ENCODE assay signal across 1 cellular context in genomic region chr7:105389090-105389650, GRCh38.
TF ChIP-seq lines count a peak whose summit lies in the region.

No MANE protein-coding gene starts in this region.

TF ChIP-seq in K562, 482 proteins besides CTCF, POLR2A, EP300 and RAD21 (continued from another document and continues in another):
- TF ChIP-seq, protein P1, sequence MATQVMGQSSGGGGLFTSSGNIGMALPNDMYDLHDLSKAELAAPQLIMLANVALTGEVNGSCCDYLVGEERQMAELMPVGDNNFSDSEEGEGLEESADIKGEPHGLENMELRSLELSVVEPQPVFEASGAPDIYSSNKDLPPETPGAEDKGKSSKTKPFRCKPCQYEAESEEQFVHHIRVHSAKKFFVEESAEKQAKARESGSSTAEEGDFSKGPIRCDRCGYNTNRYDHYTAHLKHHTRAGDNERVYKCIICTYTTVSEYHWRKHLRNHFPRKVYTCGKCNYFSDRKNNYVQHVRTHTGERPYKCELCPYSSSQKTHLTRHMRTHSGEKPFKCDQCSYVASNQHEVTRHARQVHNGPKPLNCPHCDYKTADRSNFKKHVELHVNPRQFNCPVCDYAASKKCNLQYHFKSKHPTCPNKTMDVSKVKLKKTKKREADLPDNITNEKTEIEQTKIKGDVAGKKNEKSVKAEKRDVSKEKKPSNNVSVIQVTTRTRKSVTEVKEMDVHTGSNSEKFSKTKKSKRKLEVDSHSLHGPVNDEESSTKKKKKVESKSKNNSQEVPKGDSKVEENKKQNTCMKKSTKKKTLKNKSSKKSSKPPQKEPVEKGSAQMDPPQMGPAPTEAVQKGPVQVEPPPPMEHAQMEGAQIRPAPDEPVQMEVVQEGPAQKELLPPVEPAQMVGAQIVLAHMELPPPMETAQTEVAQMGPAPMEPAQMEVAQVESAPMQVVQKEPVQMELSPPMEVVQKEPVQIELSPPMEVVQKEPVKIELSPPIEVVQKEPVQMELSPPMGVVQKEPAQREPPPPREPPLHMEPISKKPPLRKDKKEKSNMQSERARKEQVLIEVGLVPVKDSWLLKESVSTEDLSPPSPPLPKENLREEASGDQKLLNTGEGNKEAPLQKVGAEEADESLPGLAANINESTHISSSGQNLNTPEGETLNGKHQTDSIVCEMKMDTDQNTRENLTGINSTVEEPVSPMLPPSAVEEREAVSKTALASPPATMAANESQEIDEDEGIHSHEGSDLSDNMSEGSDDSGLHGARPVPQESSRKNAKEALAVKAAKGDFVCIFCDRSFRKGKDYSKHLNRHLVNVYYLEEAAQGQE (CRISPR knock-in tag; IDR thresholded peaks at IDR 0.05; ENCODE audit: low read depth) = 0 out of 2 replicates have a peak, but pooled peaks have one; percentile 30
- TF ChIP-seq ZNF347 (CRISPR knock-in tag; IDR thresholded peaks at IDR 0.05; ENCODE audit: low read depth) = no peak
- peak; percentile 55; the same call in 1 of the 2 replicates for TF ChIP-seq TFAP4 (CRISPR knock-in tag; IDR thresholded peaks at IDR 0.05; ENCODE audit: borderline replicate concordance)
- TF ChIP-seq, protein P2, sequence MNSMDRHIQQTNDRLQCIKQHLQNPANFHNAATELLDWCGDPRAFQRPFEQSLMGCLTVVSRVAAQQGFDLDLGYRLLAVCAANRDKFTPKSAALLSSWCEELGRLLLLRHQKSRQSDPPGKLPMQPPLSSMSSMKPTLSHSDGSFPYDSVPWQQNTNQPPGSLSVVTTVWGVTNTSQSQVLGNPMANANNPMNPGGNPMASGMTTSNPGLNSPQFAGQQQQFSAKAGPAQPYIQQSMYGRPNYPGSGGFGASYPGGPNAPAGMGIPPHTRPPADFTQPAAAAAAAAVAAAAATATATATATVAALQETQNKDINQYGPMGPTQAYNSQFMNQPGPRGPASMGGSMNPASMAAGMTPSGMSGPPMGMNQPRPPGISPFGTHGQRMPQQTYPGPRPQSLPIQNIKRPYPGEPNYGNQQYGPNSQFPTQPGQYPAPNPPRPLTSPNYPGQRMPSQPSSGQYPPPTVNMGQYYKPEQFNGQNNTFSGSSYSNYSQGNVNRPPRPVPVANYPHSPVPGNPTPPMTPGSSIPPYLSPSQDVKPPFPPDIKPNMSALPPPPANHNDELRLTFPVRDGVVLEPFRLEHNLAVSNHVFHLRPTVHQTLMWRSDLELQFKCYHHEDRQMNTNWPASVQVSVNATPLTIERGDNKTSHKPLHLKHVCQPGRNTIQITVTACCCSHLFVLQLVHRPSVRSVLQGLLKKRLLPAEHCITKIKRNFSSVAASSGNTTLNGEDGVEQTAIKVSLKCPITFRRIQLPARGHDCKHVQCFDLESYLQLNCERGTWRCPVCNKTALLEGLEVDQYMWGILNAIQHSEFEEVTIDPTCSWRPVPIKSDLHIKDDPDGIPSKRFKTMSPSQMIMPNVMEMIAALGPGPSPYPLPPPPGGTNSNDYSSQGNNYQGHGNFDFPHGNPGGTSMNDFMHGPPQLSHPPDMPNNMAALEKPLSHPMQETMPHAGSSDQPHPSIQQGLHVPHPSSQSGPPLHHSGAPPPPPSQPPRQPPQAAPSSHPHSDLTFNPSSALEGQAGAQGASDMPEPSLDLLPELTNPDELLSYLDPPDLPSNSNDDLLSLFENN (IDR thresholded peaks at IDR 0.05; ENCODE audit: low read depth in 2 of 2, low read length in 2 of 2) = no peak; a peak in 1 of 4 replicates
- no peak for TF ChIP-seq SUPT5H (IDR thresholded peaks at IDR 0.05)
- peak in 1 of 2 experiments; percentile 80; a peak in 2 of 4 replicates for TF ChIP-seq HDAC1 (IDR thresholded peaks at IDR 0.05)
- no peak for TF ChIP-seq BACH1 (tag; IDR thresholded peaks at IDR 0.05)
- no peak for TF ChIP-seq YBX1 (IDR thresholded peaks at IDR 0.05)
- TF ChIP-seq, protein P3, sequence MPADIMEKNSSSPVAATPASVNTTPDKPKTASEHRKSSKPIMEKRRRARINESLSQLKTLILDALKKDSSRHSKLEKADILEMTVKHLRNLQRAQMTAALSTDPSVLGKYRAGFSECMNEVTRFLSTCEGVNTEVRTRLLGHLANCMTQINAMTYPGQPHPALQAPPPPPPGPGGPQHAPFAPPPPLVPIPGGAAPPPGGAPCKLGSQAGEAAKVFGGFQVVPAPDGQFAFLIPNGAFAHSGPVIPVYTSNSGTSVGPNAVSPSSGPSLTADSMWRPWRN (IDR thresholded peaks at IDR 0.05; ENCODE audit: low read depth) = no peak
- TF ChIP-seq CHD4 (IDR thresholded peaks at IDR 0.05; ENCODE audit: insufficient read depth, insufficient replicate concordance, low read depth, low read length, poor library complexity, severe bottlenecking) = peak; percentile 75
- 0 out of 2 replicates have a peak, but pooled peaks have one; percentile 37 for TF ChIP-seq SPI1 (IDR thresholded peaks at IDR 0.05; ENCODE audit: borderline replicate concordance, low read depth, low read length)
- TF ChIP-seq RBFOX2 (IDR thresholded peaks at IDR 0.05; ENCODE audit: low read depth, low read length) = peak; percentile 58
- no peak for TF ChIP-seq FOXO4 (CRISPR knock-in tag; IDR thresholded peaks at IDR 0.05)
- TF ChIP-seq ZEB2 (IDR thresholded peaks at IDR 0.05) = no peak
- TF ChIP-seq CBFA2T2 (conservative IDR thresholded peaks at IDR 0.05) = no peak
- no peak for TF ChIP-seq ZNF174 (CRISPR knock-in tag; IDR thresholded peaks at IDR 0.05)
- TF ChIP-seq HDAC8 (tag; IDR thresholded peaks at IDR 0.05) = no peak
- no peak for TF ChIP-seq ZNF239 (CRISPR knock-in tag; IDR thresholded peaks at IDR 0.05)
- TF ChIP-seq ZFP1 (CRISPR knock-in tag; IDR thresholded peaks at IDR 0.05) = no peak
- TF ChIP-seq L3MBTL2 (IDR thresholded peaks at IDR 0.05) = 0 out of 2 replicates have a peak, but pooled peaks have one; percentile 7
- no peak for TF ChIP-seq SRSF9 (IDR thresholded peaks at IDR 0.05; ENCODE audit: borderline replicate concordance, low read depth, low read length)
- TF ChIP-seq SFPQ (IDR thresholded peaks at IDR 0.05; ENCODE audit: low read depth, low read length) = no peak
- no peak for TF ChIP-seq ZNF282 (CRISPR knock-in tag; IDR thresholded peaks at IDR 0.05)
- no peak for TF ChIP-seq ZNF431 (CRISPR knock-in tag; IDR thresholded peaks at IDR 0.05)
- no peak for TF ChIP-seq KDM4B (IDR thresholded peaks at IDR 0.05; ENCODE audit: borderline replicate concordance in 2 of 2, low read depth in 1 of 2)
- TF ChIP-seq TGIF2 (CRISPR knock-in tag; IDR thresholded peaks at IDR 0.05) = no peak
- TF ChIP-seq ZNF79 (CRISPR knock-in tag; IDR thresholded peaks at IDR 0.05; ENCODE audit: low read depth) = no peak
- TF ChIP-seq, protein P4, sequence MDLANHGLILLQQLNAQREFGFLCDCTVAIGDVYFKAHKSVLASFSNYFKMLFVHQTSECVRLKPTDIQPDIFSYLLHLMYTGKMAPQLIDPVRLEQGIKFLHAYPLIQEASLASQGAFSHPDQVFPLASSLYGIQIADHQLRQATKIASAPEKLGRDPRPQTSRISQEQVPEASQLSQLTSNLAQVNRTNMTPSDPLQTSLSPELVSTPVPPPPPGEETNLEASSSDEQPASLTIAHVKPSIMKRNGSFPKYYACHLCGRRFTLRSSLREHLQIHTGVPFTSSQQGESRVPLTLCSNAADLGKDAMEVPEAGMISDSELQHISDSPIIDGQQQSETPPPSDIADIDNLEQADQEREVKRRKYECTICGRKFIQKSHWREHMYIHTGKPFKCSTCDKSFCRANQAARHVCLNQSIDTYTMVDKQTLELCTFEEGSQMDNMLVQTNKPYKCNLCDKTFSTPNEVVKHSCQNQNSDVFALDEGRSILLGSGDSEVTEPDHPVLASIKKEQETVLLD (IDR thresholded peaks at IDR 0.05) = no peak; the same call in 1 of the 2 replicates
- TF ChIP-seq MXD1 (CRISPR knock-in tag; IDR thresholded peaks at IDR 0.05; ENCODE audit: borderline replicate concordance, poor library complexity, severe bottlenecking) = no peak
- no peak for TF ChIP-seq ZNF707 (CRISPR knock-in tag; conservative IDR thresholded peaks at IDR 0.05)
- TF ChIP-seq RAD51 (IDR thresholded peaks at IDR 0.05; ENCODE audit: borderline replicate concordance, low read depth) = no peak
- TF ChIP-seq ETV1 (tag; conservative IDR thresholded peaks at IDR 0.05; ENCODE audit: low read depth) = 0 out of 2 replicates have a peak, but pooled peaks have one; percentile 26
- no peak for TF ChIP-seq NR2C1 (IDR thresholded peaks at IDR 0.05)
- no peak for TF ChIP-seq NR2C1 (tag; IDR thresholded peaks at IDR 0.05)
- no peak for TF ChIP-seq ZNF57 (CRISPR knock-in tag; IDR thresholded peaks at IDR 0.05)
- TF ChIP-seq FOXK2 (conservative IDR thresholded peaks at IDR 0.05 in 1 of 2, IDR thresholded peaks at IDR 0.05 in 1 of 2; ENCODE audit: low read depth in 2 of 2) = peak; percentile 43 to 60; a peak in 1 of 4 replicates
- TF ChIP-seq MEIS2 (IDR thresholded peaks at IDR 0.05; ENCODE audit: partially characterized antibody) = no peak
- no peak for TF ChIP-seq MTF1 (CRISPR knock-in tag; IDR thresholded peaks at IDR 0.05; ENCODE audit: borderline replicate concordance)
- no peak for TF ChIP-seq KLF16 (IDR thresholded peaks at IDR 0.05)
- TF ChIP-seq, protein P5, sequence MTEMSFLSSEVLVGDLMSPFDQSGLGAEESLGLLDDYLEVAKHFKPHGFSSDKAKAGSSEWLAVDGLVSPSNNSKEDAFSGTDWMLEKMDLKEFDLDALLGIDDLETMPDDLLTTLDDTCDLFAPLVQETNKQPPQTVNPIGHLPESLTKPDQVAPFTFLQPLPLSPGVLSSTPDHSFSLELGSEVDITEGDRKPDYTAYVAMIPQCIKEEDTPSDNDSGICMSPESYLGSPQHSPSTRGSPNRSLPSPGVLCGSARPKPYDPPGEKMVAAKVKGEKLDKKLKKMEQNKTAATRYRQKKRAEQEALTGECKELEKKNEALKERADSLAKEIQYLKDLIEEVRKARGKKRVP (CRISPR knock-in tag; IDR thresholded peaks at IDR 0.05) = no peak
- no peak for TF ChIP-seq ADNP (tag; IDR thresholded peaks at IDR 0.05)
- TF ChIP-seq RBM25 (IDR thresholded peaks at IDR 0.05; ENCODE audit: low read depth, low read length, severe bottlenecking) = no peak
- no peak for TF ChIP-seq ZNF668 (CRISPR knock-in tag; IDR thresholded peaks at IDR 0.05)
- TF ChIP-seq, protein P6, sequence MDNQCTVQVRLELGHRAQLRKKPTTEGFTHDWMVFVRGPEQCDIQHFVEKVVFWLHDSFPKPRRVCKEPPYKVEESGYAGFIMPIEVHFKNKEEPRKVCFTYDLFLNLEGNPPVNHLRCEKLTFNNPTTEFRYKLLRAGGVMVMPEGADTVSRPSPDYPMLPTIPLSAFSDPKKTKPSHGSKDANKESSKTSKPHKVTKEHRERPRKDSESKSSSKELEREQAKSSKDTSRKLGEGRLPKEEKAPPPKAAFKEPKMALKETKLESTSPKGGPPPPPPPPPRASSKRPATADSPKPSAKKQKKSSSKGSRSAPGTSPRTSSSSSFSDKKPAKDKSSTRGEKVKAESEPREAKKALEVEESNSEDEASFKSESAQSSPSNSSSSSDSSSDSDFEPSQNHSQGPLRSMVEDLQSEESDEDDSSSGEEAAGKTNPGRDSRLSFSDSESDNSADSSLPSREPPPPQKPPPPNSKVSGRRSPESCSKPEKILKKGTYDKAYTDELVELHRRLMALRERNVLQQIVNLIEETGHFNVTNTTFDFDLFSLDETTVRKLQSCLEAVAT (IDR thresholded peaks at IDR 0.05) = no peak
- TF ChIP-seq, protein P7, sequence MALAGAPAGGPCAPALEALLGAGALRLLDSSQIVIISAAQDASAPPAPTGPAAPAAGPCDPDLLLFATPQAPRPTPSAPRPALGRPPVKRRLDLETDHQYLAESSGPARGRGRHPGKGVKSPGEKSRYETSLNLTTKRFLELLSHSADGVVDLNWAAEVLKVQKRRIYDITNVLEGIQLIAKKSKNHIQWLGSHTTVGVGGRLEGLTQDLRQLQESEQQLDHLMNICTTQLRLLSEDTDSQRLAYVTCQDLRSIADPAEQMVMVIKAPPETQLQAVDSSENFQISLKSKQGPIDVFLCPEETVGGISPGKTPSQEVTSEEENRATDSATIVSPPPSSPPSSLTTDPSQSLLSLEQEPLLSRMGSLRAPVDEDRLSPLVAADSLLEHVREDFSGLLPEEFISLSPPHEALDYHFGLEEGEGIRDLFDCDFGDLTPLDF (CRISPR knock-in tag; IDR thresholded peaks at IDR 0.05) = no peak
- no peak; the same call in 1 of the 2 replicates for TF ChIP-seq MTA3 (IDR thresholded peaks at IDR 0.05; ENCODE audit: borderline replicate concordance)
- no peak for TF ChIP-seq ZNF41 (CRISPR knock-in tag; conservative IDR thresholded peaks at IDR 0.05)
- TF ChIP-seq RBM17 (IDR thresholded peaks at IDR 0.05; ENCODE audit: borderline replicate concordance, low read depth, low read length) = no peak
